1 cellular context compared by ENCODE assay signal in the genomic region with DNA sequence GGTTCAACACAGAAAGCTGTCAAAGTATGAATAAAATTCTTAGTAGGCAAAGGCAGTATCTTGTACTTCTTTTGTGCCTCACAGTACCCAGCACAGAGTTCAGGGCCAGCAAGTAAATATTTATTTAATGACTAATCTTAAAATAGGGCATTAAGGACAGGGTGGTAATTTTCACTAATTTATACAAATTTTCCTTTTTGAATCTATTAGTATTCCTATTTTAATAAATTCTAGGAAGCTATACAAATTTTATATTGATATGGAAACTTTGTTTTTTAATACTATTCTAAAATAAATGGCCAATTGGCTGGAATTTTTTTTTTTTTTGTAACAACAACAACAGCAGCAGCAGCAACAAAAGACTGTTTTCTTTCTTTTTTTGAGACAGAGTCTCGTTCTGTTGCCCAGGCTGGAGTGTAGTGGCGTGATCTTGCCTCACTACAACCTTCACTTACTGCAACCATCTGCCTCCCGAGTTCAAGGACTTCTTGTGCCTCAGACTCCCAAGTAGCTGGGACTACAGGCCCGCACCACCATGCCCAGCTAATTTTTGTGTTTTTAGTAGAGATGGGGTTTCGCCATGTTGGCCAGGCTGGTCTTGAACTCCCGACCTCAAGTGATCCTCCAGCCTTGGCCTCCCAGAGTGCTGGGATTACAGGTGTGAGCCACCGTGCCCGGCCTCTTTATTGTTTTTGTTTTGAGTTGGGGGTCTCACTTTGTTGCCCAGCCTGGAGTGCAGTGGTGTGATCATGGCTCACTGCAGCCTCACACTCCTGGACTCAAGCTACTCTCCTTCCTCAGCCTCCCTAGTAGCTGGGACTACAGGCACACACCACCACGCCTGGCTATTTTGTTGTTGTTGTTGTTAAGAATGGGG.
TF ChIP-seq lines count a peak whose summit lies in the region.

No MANE protein-coding gene starts in this region.

TF ChIP-seq in HepG2, 621 proteins besides CTCF, POLR2A, EP300 and RAD21 (continued from another document):
- TF ChIP-seq SRY (CRISPR knock-in tag; IDR thresholded peaks at IDR 0.05) (peak; percentile 71; the same call in 1 of the 2 replicates), FOXP1 (IDR thresholded peaks at IDR 0.05) (no peak; the same call in 1 of the 2 replicates), FOXP1 (CRISPR knock-in tag; IDR thresholded peaks at IDR 0.05) (peak; percentile 46; the same call in 1 of the 2 replicates), ZNF883 (CRISPR knock-in tag; IDR thresholded peaks at IDR 0.05; ENCODE audit: not compliant biosample characterization) (no peak), KLF6 (CRISPR knock-in tag; IDR thresholded peaks at IDR 0.05) (peak; percentile 41; the same call in 1 of the 2 replicates), RFXANK (CRISPR knock-in tag; IDR thresholded peaks at IDR 0.05) (no peak), BCL6 (CRISPR knock-in tag; IDR thresholded peaks at IDR 0.05) (no peak; the same call in 1 of the 2 replicates), ZFP41 (CRISPR knock-in tag; IDR thresholded peaks at IDR 0.05; ENCODE audit: borderline replicate concordance) (no peak), ZNF614 (CRISPR knock-in tag; IDR thresholded peaks at IDR 0.05; ENCODE audit: borderline replicate concordance) (peak; percentile 59; the same call in 1 of the 2 replicates), YEATS2 (CRISPR knock-in tag; IDR thresholded peaks at IDR 0.05; ENCODE audit: borderline replicate concordance) (0 out of 2 replicates have a peak, but pooled peaks have one; percentile 29), U2AF1 (optimal IDR thresholded peaks at IDR 0.05; ENCODE audit: low read depth, low read length) (no peak), TMF1 (CRISPR knock-in tag; IDR thresholded peaks at IDR 0.05; ENCODE audit: low read depth) (no peak), PPARG (CRISPR knock-in tag; conservative IDR thresholded peaks at IDR 0.05) (peak; percentile 89), SMYD3 (CRISPR knock-in tag; IDR thresholded peaks at IDR 0.05) (no peak), ASH2L (IDR thresholded peaks at IDR 0.05; ENCODE audit: insufficient read length, low read depth, low read length) (peak; percentile 27), JUND (CRISPR knock-in tag; IDR thresholded peaks at IDR 0.05) (peak; percentile 76; the same call in 1 of the 2 replicates), ZNF749 (CRISPR knock-in tag; IDR thresholded peaks at IDR 0.05; ENCODE audit: borderline replicate concordance) (no peak), NR2F1 (CRISPR knock-in tag; IDR thresholded peaks at IDR 0.05) (peak in 1 of 2 experiments; percentile 28; a peak in 1 of 4 replicates), ZNF121 (CRISPR knock-in tag; IDR thresholded peaks at IDR 0.05) (peak; percentile 90), SOX5 (CRISPR knock-in tag; IDR thresholded peaks at IDR 0.05; ENCODE audit: borderline replicate concordance) (peak; percentile 76; the same call in 1 of the 2 replicates), PHF8 (CRISPR knock-in tag; IDR thresholded peaks at IDR 0.05) (0 out of 2 replicates have a peak, but pooled peaks have one; percentile 32)
- TF ChIP-seq, protein P1, sequence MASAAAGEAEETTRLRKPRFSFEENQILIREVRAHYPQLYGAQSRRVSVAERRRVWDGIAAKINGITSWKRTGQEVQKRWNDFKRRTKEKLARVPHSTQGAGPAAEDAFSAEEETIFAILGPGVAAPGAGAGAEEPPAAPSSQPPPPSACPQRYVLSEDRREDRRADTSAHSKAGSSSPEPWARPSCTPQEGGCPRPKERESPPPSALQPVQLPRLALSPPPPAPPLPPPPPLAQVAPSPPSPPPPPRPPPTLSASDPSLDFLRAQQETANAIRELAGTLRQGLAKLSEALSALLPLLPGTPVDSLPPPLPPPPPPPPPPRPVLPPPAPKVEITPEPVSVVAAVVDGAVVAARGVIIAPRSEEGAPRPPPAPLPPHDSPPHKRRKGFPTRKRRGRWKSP (CRISPR knock-in tag; IDR thresholded peaks at IDR 0.05) = 0 out of 2 replicates have a peak, but pooled peaks have one; percentile 34
- TF ChIP-seq, protein P2, sequence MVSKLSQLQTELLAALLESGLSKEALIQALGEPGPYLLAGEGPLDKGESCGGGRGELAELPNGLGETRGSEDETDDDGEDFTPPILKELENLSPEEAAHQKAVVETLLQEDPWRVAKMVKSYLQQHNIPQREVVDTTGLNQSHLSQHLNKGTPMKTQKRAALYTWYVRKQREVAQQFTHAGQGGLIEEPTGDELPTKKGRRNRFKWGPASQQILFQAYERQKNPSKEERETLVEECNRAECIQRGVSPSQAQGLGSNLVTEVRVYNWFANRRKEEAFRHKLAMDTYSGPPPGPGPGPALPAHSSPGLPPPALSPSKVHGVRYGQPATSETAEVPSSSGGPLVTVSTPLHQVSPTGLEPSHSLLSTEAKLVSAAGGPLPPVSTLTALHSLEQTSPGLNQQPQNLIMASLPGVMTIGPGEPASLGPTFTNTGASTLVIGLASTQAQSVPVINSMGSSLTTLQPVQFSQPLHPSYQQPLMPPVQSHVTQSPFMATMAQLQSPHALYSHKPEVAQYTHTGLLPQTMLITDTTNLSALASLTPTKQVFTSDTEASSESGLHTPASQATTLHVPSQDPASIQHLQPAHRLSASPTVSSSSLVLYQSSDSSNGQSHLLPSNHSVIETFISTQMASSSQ (IDR thresholded peaks at IDR 0.05; ENCODE audit: low read depth) = no peak
- TF ChIP-seq, protein P2 (CRISPR knock-in tag; IDR thresholded peaks at IDR 0.05; ENCODE audit: borderline replicate concordance) = no peak
- TF ChIP-seq, protein P3, sequence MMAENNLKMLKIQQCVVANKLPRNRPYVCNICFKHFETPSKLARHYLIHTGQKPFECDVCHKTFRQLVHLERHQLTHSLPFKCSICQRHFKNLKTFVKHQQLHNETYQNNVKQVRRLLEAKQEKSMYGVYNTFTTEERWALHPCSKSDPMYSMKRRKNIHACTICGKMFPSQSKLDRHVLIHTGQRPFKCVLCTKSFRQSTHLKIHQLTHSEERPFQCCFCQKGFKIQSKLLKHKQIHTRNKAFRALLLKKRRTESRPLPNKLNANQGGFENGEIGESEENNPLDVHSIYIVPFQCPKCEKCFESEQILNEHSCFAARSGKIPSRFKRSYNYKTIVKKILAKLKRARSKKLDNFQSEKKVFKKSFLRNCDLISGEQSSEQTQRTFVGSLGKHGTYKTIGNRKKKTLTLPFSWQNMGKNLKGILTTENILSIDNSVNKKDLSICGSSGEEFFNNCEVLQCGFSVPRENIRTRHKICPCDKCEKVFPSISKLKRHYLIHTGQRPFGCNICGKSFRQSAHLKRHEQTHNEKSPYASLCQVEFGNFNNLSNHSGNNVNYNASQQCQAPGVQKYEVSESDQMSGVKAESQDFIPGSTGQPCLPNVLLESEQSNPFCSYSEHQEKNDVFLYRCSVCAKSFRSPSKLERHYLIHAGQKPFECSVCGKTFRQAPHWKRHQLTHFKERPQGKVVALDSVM (CRISPR knock-in tag; IDR thresholded peaks at IDR 0.05) = peak; percentile 92
- TF ChIP-seq, protein P4, sequence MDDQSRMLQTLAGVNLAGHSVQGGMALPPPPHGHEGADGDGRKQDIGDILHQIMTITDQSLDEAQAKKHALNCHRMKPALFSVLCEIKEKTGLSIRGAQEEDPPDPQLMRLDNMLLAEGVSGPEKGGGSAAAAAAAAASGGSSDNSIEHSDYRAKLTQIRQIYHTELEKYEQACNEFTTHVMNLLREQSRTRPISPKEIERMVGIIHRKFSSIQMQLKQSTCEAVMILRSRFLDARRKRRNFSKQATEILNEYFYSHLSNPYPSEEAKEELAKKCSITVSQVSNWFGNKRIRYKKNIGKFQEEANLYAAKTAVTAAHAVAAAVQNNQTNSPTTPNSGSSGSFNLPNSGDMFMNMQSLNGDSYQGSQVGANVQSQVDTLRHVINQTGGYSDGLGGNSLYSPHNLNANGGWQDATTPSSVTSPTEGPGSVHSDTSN (CRISPR knock-in tag; IDR thresholded peaks at IDR 0.05; ENCODE audit: borderline replicate concordance) = no peak
- TF ChIP-seq, protein P5, sequence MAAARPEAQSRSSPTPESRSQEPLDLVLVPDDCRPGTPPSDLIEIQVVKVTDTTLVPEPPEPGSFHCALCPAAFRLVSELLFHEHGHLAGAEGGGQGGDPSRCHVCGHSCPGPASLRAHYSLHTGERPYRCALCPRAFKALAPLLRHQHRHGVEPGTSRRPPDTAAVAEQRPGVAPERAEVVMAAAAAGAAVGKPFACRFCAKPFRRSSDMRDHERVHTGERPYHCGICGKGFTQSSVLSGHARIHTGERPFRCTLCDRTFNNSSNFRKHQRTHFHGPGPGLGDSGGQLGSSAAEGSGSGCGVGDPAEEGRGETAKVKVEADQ (CRISPR knock-in tag; IDR thresholded peaks at IDR 0.05; ENCODE audit: borderline replicate concordance) = 0 out of 2 replicates have a peak, but pooled peaks have one; percentile 10
TF ChIP-seq in HepG2: peak in this region for 114.
